1 cellular context compared by ENCODE assay signal in genomic region chr10:70558871-70559810, GRCh38.
TF ChIP-seq lines count a peak whose summit lies in the region.

No MANE protein-coding gene starts in this region.

TF ChIP-seq in H1, 55 proteins besides CTCF, POLR2A, EP300 and RAD21:
- TF ChIP-seq, protein P1, sequence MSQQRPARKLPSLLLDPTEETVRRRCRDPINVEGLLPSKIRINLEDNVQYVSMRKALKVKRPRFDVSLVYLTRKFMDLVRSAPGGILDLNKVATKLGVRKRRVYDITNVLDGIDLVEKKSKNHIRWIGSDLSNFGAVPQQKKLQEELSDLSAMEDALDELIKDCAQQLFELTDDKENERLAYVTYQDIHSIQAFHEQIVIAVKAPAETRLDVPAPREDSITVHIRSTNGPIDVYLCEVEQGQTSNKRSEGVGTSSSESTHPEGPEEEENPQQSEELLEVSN (IDR thresholded peaks at IDR 0.05), result no peak
- 0 out of 2 replicates have a peak, but pooled peaks have one; percentile 37 for TF ChIP-seq TEAD4 (IDR thresholded peaks at IDR 0.05; ENCODE audit: low read depth, low read length)
TF ChIP-seq in H1: peak in this region for 1.
